ENCODE assay signal across 30 cellular contexts in genomic region chr3:117146571-117146970, GRCh38.
"Had no signal": no experiment of that assay in that cellular context is flagged by ENCODE, and none has a peak within 500 bp of the region (broad histone marks: within the 10 kb centered on the region; RNA-seq: fewer than 3 reads in every experiment).

No MANE protein-coding gene starts in this region.

- H3K4me2 ChIP-seq: KMS-11 had no signal

- H3K27me3 ChIP-seq: Peyer's patch had no signal

- H3K9me3 Mint-ChIP-seq: activated CD4-positive, alpha-beta T cell treated with anti-CD3 and anti-CD28 coated beads, Interleukin-2, amount 10 ng/mL, durations not matched to agents 7 days and 5 days; activated naive CD8-positive, alpha-beta T cell treated with anti-CD3 and anti-CD28 coated beads, Interleukin-2, amount 50 U/mL, for 24 hours; brain had no signal

- H3K27ac Mint-ChIP-seq: activated CD4-positive, alpha-beta T cell treated with anti-CD3 and anti-CD28 coated beads for 36 hours; activated CD4-positive, alpha-beta T cell treated with anti-CD3 and anti-CD28 coated beads, Interleukin-2, amount 10 ng/mL, durations not matched to agents 7 days and 5 days; activated naive CD4-positive, alpha-beta T cell treated with anti-CD3 and anti-CD28 coated beads, Interleukin-2, amount 10 ng/mL, durations not matched to agents 7 days and 5 days; activated naive CD8-positive, alpha-beta T cell; activated naive CD8-positive, alpha-beta T cell treated with anti-CD3 and anti-CD28 coated beads, Interleukin-2, amount 50 U/mL, for 24 hours had no signal

- DNase-seq: activated CD4-positive, alpha-beta T cell treated with anti-CD3 and anti-CD28 coated beads for 36 hours; activated CD4-positive, alpha-beta T cell treated with anti-CD3 and anti-CD28 coated beads, Interleukin-2, amount 10 ng/mL, durations not matched to agents 7 days and 5 days; activated CD4-positive, alpha-beta T cell treated with anti-CD3 and anti-CD28 coated beads, Interleukin-2, amount 50 U/mL, for 48 hours; activated CD8-positive, alpha-beta memory T cell treated with anti-CD3 and anti-CD28 coated beads, Interleukin-2, amount 50 U/mL, for 4 hours; activated effector memory CD4-positive, alpha-beta T cell treated with Interleukin-2 at 50 U/mL for 16 hours; activated naive CD4-positive, alpha-beta T cell treated with anti-CD3 and anti-CD28 coated beads, Interleukin-2, amount 10 ng/mL, durations not matched to agents 7 days and 5 days; activated naive CD8-positive, alpha-beta T cell treated with anti-CD3 and anti-CD28 coated beads, Interleukin-2, amount 50 U/mL, for 24 hours; activated T-cell treated with anti-CD3 and anti-CD28 coated beads, Interleukin-2, amount 50 U/mL, for 48 hours; anterior cingulate cortex; caudate nucleus; MM.1S; MV-4-11; NCI-H1092; NCI-H1436 treated with DMSO at 0.1 percent for 48 hours; NCI-H1694 treated with DMSO at 0.1 percent for 48 hours; NCI-H2029; NCI-H345; NCI-H524 treated with DMSO at 0.1 percent for 48 hours; NK-92 treated with Interleukin-12 subunit alpha and Interleukin-12 subunit beta, amount 100 ng/mL, for 24 hours; PC-3; Peyer's patch; RPMI8226; SIG-M5; SW 1271; T-helper 1 cell; T-helper 2 cell; T-helper 9 cell had no signal

- H3K27ac ChIP-seq: KMS-11, Peyer's patch had no signal

- H3K4me1 Mint-ChIP-seq: activated CD4-positive, alpha-beta T cell treated with anti-CD3 and anti-CD28 coated beads for 36 hours; activated CD4-positive, alpha-beta T cell treated with anti-CD3 and anti-CD28 coated beads, Interleukin-2, amount 10 ng/mL, durations not matched to agents 7 days and 5 days; activated naive CD4-positive, alpha-beta T cell treated with anti-CD3 and anti-CD28 coated beads, Interleukin-2, amount 10 ng/mL, durations not matched to agents 7 days and 5 days; activated naive CD8-positive, alpha-beta T cell treated with anti-CD3 and anti-CD28 coated beads, Interleukin-2, amount 50 U/mL, for 24 hours had no signal

- H3K27me3 Mint-ChIP-seq: activated CD4-positive, alpha-beta T cell treated with anti-CD3 and anti-CD28 coated beads for 36 hours; activated CD4-positive, alpha-beta T cell treated with anti-CD3 and anti-CD28 coated beads, Interleukin-2, amount 10 ng/mL, durations not matched to agents 7 days and 5 days; activated naive CD4-positive, alpha-beta T cell treated with anti-CD3 and anti-CD28 coated beads, Interleukin-2, amount 10 ng/mL, durations not matched to agents 7 days and 5 days; activated naive CD8-positive, alpha-beta T cell; activated naive CD8-positive, alpha-beta T cell treated with anti-CD3 and anti-CD28 coated beads, Interleukin-2, amount 50 U/mL, for 24 hours; brain had no signal

- H3K4me3 Mint-ChIP-seq: activated CD4-positive, alpha-beta T cell treated with anti-CD3 and anti-CD28 coated beads for 36 hours; activated CD4-positive, alpha-beta T cell treated with anti-CD3 and anti-CD28 coated beads, Interleukin-2, amount 10 ng/mL, durations not matched to agents 7 days and 5 days; activated naive CD4-positive, alpha-beta T cell treated with anti-CD3 and anti-CD28 coated beads, Interleukin-2, amount 10 ng/mL, durations not matched to agents 7 days and 5 days; activated naive CD8-positive, alpha-beta T cell; activated naive CD8-positive, alpha-beta T cell treated with anti-CD3 and anti-CD28 coated beads, Interleukin-2, amount 50 U/mL, for 24 hours; brain had no signal

- H3K9ac ChIP-seq: KMS-11 had no signal

- H3K4me3 ChIP-seq: Peyer's patch had no signal

- H3K36me3 ChIP-seq: Peyer's patch had no signal

- H3K9me3 ChIP-seq: Peyer's patch had no signal

- H3K4me1 ChIP-seq: Peyer's patch had no signal

- H3K36me3 Mint-ChIP-seq: activated naive CD4-positive, alpha-beta T cell treated with anti-CD3 and anti-CD28 coated beads, Interleukin-2, amount 10 ng/mL, durations not matched to agents 7 days and 5 days; activated naive CD8-positive, alpha-beta T cell; brain had no signal
